11 cellular contexts compared by ENCODE assay signal in genomic region chr17:57536789-57537523, GRCh38.
DNase-seq lines count a peak whose midpoint lies in the region; ATAC-seq and TF ChIP-seq lines count a peak whose summit lies in the region.
"Had no signal": no experiment of that assay in that cellular context is flagged by ENCODE, and none has a peak within 500 bp of the region (broad histone marks: within the 10 kb centered on the region; RNA-seq: fewer than 3 reads in every experiment).

No MANE protein-coding gene starts in this region.

- peak overlapping the region; percentile 56 for H3K4me3 Mint-ChIP-seq in CD8-positive, alpha-beta T cell
- H3K4me3 Mint-ChIP-seq in activated naive CD8-positive, alpha-beta T cell treated with anti-CD3 and anti-CD28 coated beads, Interleukin-2, amount 10 ng/mL, durations not matched to agents 7 days and 5 days, result peak overlapping the region; percentile 74
- no peak overlapping the region for H3K4me3 Mint-ChIP-seq in mesothelial cell of epicardium
- H3K4me3 Mint-ChIP-seq: H9 had no signal

- H3K27me3 ChIP-seq in BE2C, result no peaks in the 10 kb centered on the region
- H3K27me3 ChIP-seq in CD8-positive, alpha-beta T cell (ENCODE audit: insufficient read depth, low read length), result no peaks in the 10 kb centered on the region

- peak overlapping the region; percentile 22; the same call in 1 of the 2 replicates for H3K4me3 ChIP-seq in BE2C (ENCODE audit: low read depth, low read length)
- no peak overlapping the region for H3K4me3 ChIP-seq in CD8-positive, alpha-beta T cell (ENCODE audit: low read depth, low read length)
- H3K4me3 ChIP-seq: coronary artery had no signal

- intact Hi-C loops in CD8-positive, alpha-beta T cell (cut with DNase I, micrococcal nuclease), result no loop called here

- H3K36me3 ChIP-seq in BE2C, result no peaks in the 10 kb centered on the region; the same call in 1 of the 2 replicates
- no peaks in the 10 kb centered on the region for H3K36me3 ChIP-seq in CD8-positive, alpha-beta T cell (ENCODE audit: insufficient read depth, low read length)

- ATAC-seq in CD8-positive, alpha-beta T cell, result no peak
- no peak for ATAC-seq in activated naive CD8-positive, alpha-beta T cell treated with anti-CD3 and anti-CD28 coated beads, Interleukin-2, amount 10 ng/mL, durations not matched to agents 7 days and 5 days (ENCODE audit: low read depth)
- ATAC-seq in HG02759 (IDR thresholded peaks at IDR 0.05; ENCODE audit: unreplicated experiment), result no peak

- H3K9me3 Mint-ChIP-seq in CD8-positive, alpha-beta T cell, result no peaks in the 10 kb centered on the region
- no peaks in the 10 kb centered on the region for H3K9me3 Mint-ChIP-seq in activated naive CD8-positive, alpha-beta T cell treated with anti-CD3 and anti-CD28 coated beads, Interleukin-2, amount 10 ng/mL, durations not matched to agents 7 days and 5 days
- H3K9me3 Mint-ChIP-seq in mesothelial cell of epicardium, result no peaks in the 10 kb centered on the region
- H3K9me3 Mint-ChIP-seq: H9 had no signal

- DNase-seq in BE2C (no peak), mesothelial cell of epicardium (ENCODE audit: low spot score in 2 of 2, unreplicated experiment in 2 of 2) (no peak), T-helper 9 cell (no peak), NCI-H2081 (lab: John Stamatoyannopoulos, UW) (no peak), pons (ENCODE audit: low spot score) (no peak)
- DNase-seq in CD8-positive, alpha-beta T cell, result no peak
- no peak for DNase-seq in activated naive CD8-positive, alpha-beta T cell treated with anti-CD3 and anti-CD28 coated beads, Interleukin-2, amount 10 ng/mL, durations not matched to agents 7 days and 5 days
- DNase-seq: activated naive CD4-positive, alpha-beta T cell; H9 had no signal

- H3K4me1 Mint-ChIP-seq in CD8-positive, alpha-beta T cell (ENCODE audit: low read depth), result peaks cover 42% of the 10 kb centered on the region
- peaks cover 19% of the 10 kb centered on the region for H3K4me1 Mint-ChIP-seq in activated naive CD8-positive, alpha-beta T cell treated with anti-CD3 and anti-CD28 coated beads, Interleukin-2, amount 10 ng/mL, durations not matched to agents 7 days and 5 days
- peaks cover 63% of the 10 kb centered on the region for H3K4me1 Mint-ChIP-seq in mesothelial cell of epicardium

- H3K27ac ChIP-seq in CD8-positive, alpha-beta T cell (ENCODE audit: low read depth, low read length), result no peak overlapping the region

- no peaks in the 10 kb centered on the region for H3K9me3 ChIP-seq in BE2C
- no peaks in the 10 kb centered on the region for H3K9me3 ChIP-seq in CD8-positive, alpha-beta T cell (ENCODE audit: low read length)

- H3K4me1 ChIP-seq in BE2C, result peaks cover 81% of the 10 kb centered on the region
- H3K4me1 ChIP-seq in CD8-positive, alpha-beta T cell (ENCODE audit: insufficient read depth, low read length), result peaks cover 7% of the 10 kb centered on the region

- TF ChIP-seq CTCF in BE2C (IDR thresholded peaks at IDR 0.05; ENCODE audit: low read depth, low read length) (no peak), mesothelial cell of epicardium (IDR thresholded peaks at IDR 0.05; ENCODE audit: unreplicated experiment) (no peak)
- no peak for TF ChIP-seq CTCF in CD8-positive, alpha-beta T cell (IDR thresholded peaks at IDR 0.05)

- CTCF ChIA-PET in CD8-positive, alpha-beta T cell (lab: Charles Lee), result no interaction called here

- H3K27me3 Mint-ChIP-seq in CD8-positive, alpha-beta T cell (ENCODE audit: low read depth), result no peaks in the 10 kb centered on the region
- no peaks in the 10 kb centered on the region for H3K27me3 Mint-ChIP-seq in activated naive CD8-positive, alpha-beta T cell treated with anti-CD3 and anti-CD28 coated beads, Interleukin-2, amount 10 ng/mL, durations not matched to agents 7 days and 5 days
- H3K27me3 Mint-ChIP-seq in mesothelial cell of epicardium (ENCODE audit: low read depth), result peaks cover under 1% of the 10 kb centered on the region

- peak overlapping the region; percentile 82 for H3K27ac Mint-ChIP-seq in CD8-positive, alpha-beta T cell
- peak overlapping the region; percentile 84 for H3K27ac Mint-ChIP-seq in activated naive CD8-positive, alpha-beta T cell treated with anti-CD3 and anti-CD28 coated beads, Interleukin-2, amount 10 ng/mL, durations not matched to agents 7 days and 5 days
- peak overlapping the region; percentile 39 for H3K27ac Mint-ChIP-seq in mesothelial cell of epicardium

- H3K36me3 Mint-ChIP-seq in CD8-positive, alpha-beta T cell, result peaks cover 15% of the 10 kb centered on the region
- H3K36me3 Mint-ChIP-seq in activated naive CD8-positive, alpha-beta T cell treated with anti-CD3 and anti-CD28 coated beads, Interleukin-2, amount 10 ng/mL, durations not matched to agents 7 days and 5 days, result peaks cover 4% of the 10 kb centered on the region
- peaks cover 2% of the 10 kb centered on the region for H3K36me3 Mint-ChIP-seq in mesothelial cell of epicardium

- POLR2A ChIA-PET in CD8-positive, alpha-beta T cell (lab: Charles Lee), result no interaction called here
- POLR2A ChIA-PET in activated naive CD8-positive, alpha-beta T cell treated with anti-CD3 and anti-CD28 coated beads, Interleukin-2, amount 10 ng/mL, durations not matched to agents 7 days and 5 days (lab: Charles Lee), result no interaction called here
